8 cellular contexts compared by ENCODE assay signal in genomic region chr10:88934900-88935672, GRCh38. TPM values are rescaled to one million over a fixed set of nuclear protein-coding genes. Genes with fewer than 3 reads are reported as not detected.
DNase-seq lines count a peak whose midpoint lies in the region; ATAC-seq and TF ChIP-seq lines count a peak whose summit lies in the region.

No MANE protein-coding gene starts in this region.

- H3K4me3 ChIP-seq in MG63: no peak overlapping the region
- peak overlapping the region; percentile 37 for H3K4me3 ChIP-seq in SJCRH30
- H3K4me3 ChIP-seq in suprapubic skin: no peak overlapping the region

- TF ChIP-seq CTCF in omental fat pad (IDR thresholded peaks at IDR 0.05) (peak in 1 of 3 donors; percentile 72), suprapubic skin (IDR thresholded peaks at IDR 0.05) (peak; percentile 78 to 93)

- WGBS in suprapubic skin: 30% methylated on average over 17 of the region's 17 CpGs

- H3K36me3 ChIP-seq in MG63 (peaks cover 11% of the 10 kb centered on the region), SJCRH30 (no peaks in the 10 kb centered on the region), suprapubic skin (peaks cover 11% of the 10 kb centered on the region)

- H3K4me1 ChIP-seq in SJCRH30 (no peaks in the 10 kb centered on the region), suprapubic skin (peaks cover 23% of the 10 kb centered on the region)

- DNase-seq in AG08396 (ENCODE audit: low spot score) (peak; percentile 49), GM19238 (ENCODE audit: insufficient read length, low spot score) (peak; percentile 20), MG63 (peak; percentile 51), SJCRH30 (peak; percentile 50 to 79), foreskin melanocyte (peak; percentile 65), omental fat pad (ENCODE audit: low spot score) (no peak), suprapubic skin (ENCODE audit: low spot score in 2 of 2) (peak in 1 of 2 donors; percentile 86)
- peak; percentile 8 to 55 (median 26) for DNase-seq in activated naive CD4-positive, alpha-beta T cell (lab: John Stamatoyannopoulos, UW)

- ATAC-seq in omental fat pad (ENCODE audit: low FRiP score): peak; percentile 46

- TF ChIP-seq POLR2A in suprapubic skin (IDR thresholded peaks at IDR 0.05): no peak

- H3K27me3 ChIP-seq in MG63 (no peaks in the 10 kb centered on the region), SJCRH30 (no peaks in the 10 kb centered on the region), suprapubic skin (no peaks in the 10 kb centered on the region)

- no peak for TF ChIP-seq EP300 in suprapubic skin (IDR thresholded peaks at IDR 0.05)

- H3K9me3 ChIP-seq in MG63 (no peaks in the 10 kb centered on the region), SJCRH30 (replicated peaks) (no peaks in the 10 kb centered on the region), suprapubic skin (no peaks in the 10 kb centered on the region)

- no peak overlapping the region for H3K27ac ChIP-seq in SJCRH30
- peak overlapping the region; percentile 40 for H3K27ac ChIP-seq in suprapubic skin

RNA-seq across cellular contexts. Expression of gene ACTA2, which starts 17.5 kb away (rescaled TPM):
- total RNA-seq in MG63 (2014; rRNA removed; shearing (Covaris generic); ENCODE audit: low replicate concordance): 19.4 and 24.2 TPM in 2 replicates
- total RNA-seq in SJCRH30 (2014; rRNA removed; shearing (Covaris generic)): 0.48 and 0.95 TPM in 2 replicates
- 100 to 1,000 TPM; 144 to 840 (median 162) TPM for total RNA-seq in omental fat pad
- 100 to 1,000 TPM; 146 to 162 (median 152) TPM for total RNA-seq in suprapubic skin

RNA-seq across cellular contexts. Expression of gene STAMBPL1, which starts 55.0 kb away (rescaled TPM):
- 23.1 and 27.3 TPM in 2 replicates for total RNA-seq in MG63 (2014; rRNA removed; shearing (Covaris generic); ENCODE audit: low replicate concordance)
- total RNA-seq in SJCRH30 (2014; rRNA removed; shearing (Covaris generic)): 4.6 and 4.7 TPM in 2 replicates
- total RNA-seq in omental fat pad: 10 to 100 TPM; 14.4 to 25.1 (median 16.2) TPM
- 10 to 100 TPM; 13.3 to 35.8 (median 14.2) TPM for total RNA-seq in suprapubic skin

RNA-seq across cellular contexts. Expression of gene FAS, which starts 55.5 kb away (rescaled TPM):
- 12.5 and 13.9 TPM in 2 replicates for total RNA-seq in MG63 (2014; rRNA removed; shearing (Covaris generic); ENCODE audit: low replicate concordance)
- total RNA-seq in SJCRH30 (2014; rRNA removed; shearing (Covaris generic)): 0.48 and 0.75 TPM in 2 replicates
- total RNA-seq in omental fat pad (10 to 100 TPM; 23.3 to 92.5 (median 46.7) TPM), suprapubic skin (10 to 100 TPM; 17.8 to 60.2 (median 42.6) TPM)

Comparison
In these comparisons a context has a peak if more than half of its experiments do, and no peak if none do; other contexts are left out.
1. RNA of gene ACTA2, which starts 17.5 kb away (total RNA-seq): 144 to 840 TPM in omental fat pad, 146 to 162 TPM in suprapubic skin and 19.4 to 24.2 TPM in MG63; 0.48 to 0.95 TPM in SJCRH30; every median in the first group is over 10 times any median in the second.